Comparison of ENCODE assay signal across 14 cellular contexts in genomic region chr10:124493191-124493936, GRCh38. TPM values are rescaled to one million over a fixed set of nuclear protein-coding genes. Genes with fewer than 3 reads are reported as not detected.
DNase-seq lines count a peak whose midpoint lies in the region; ATAC-seq and TF ChIP-seq lines count a peak whose summit lies in the region.
"Had no signal": no experiment of that assay in that cellular context is flagged by ENCODE, and none has a peak within 500 bp of the region (broad histone marks: within the 10 kb centered on the region; RNA-seq: fewer than 3 reads in every experiment).

No MANE protein-coding gene starts in this region.

- H3K36me3 Mint-ChIP-seq in H9 (ENCODE audit: insufficient read depth in 1 of 3, low read depth in 3 of 3), result peaks cover 19 to 22% (median 21%) of the 10 kb centered on the region in 3 experiments; a peak in 6 of 7 replicates

- no peak overlapping the region for H3K56ac ChIP-seq in H9 (ENCODE audit: insufficient read length, low read depth, low read length)

- no peaks in the 10 kb centered on the region; the same call in 1 of the 2 replicates for H3K27me3 Mint-ChIP-seq in H9 (ENCODE audit: low read depth)
- H3K27me3 Mint-ChIP-seq: CD8-positive, alpha-beta memory T cell had no signal

- DNase-seq in H9 (no peak), NCI-H1092 (lab: John Stamatoyannopoulos, UW) (peak; percentile 24), OCI-M1 (lab: John Stamatoyannopoulos, UW) (peak; percentile 13), mucosa of descending colon (peak in 2 of 3 donors; percentile 21 to 26), GM13977 (ENCODE audit: low spot score) (no peak)
- DNase-seq: CD8-positive, alpha-beta memory T cell; NCI-H1694; nucleus accumbens; T1000; tibial artery had no signal

- H2BK12ac ChIP-seq in H9 (ENCODE audit: insufficient read length, low read depth, low read length), result no peak overlapping the region

- H3K9me3 ChIP-seq in H9 (ENCODE audit: control insufficient read depth, low read depth, low read length), result no peaks in the 10 kb centered on the region
- H3K9me3 ChIP-seq in mucosa of descending colon, result no peaks in the 10 kb centered on the region
- H3K9me3 ChIP-seq: tibial artery had no signal

- H2BK20ac ChIP-seq in H9 (ENCODE audit: low read depth, low read length, poor library complexity, severe bottlenecking), result no peak overlapping the region

- no peaks in the 10 kb centered on the region for H3K9me3 Mint-ChIP-seq in H9
- H3K9me3 Mint-ChIP-seq: CD8-positive, alpha-beta memory T cell had no signal

- H3K4me1 ChIP-seq in H9 (ENCODE audit: insufficient read depth, low read length) (no peaks in the 10 kb centered on the region), mucosa of descending colon (ENCODE audit: low read depth) (no peaks in the 10 kb centered on the region)
- H3K4me1 ChIP-seq: tibial artery had no signal

- no peak overlapping the region for H4K5ac ChIP-seq in H9 (ENCODE audit: insufficient read length, low read depth, low read length)

- H3K4ac ChIP-seq in H9 (ENCODE audit: low read depth, low read length), result no peak overlapping the region

- peaks cover 29 to 30% of the 10 kb centered on the region in 2 experiments for H3K4me1 Mint-ChIP-seq in H9

- no peaks in the 10 kb centered on the region for H3K36me3 ChIP-seq in mucosa of descending colon (ENCODE audit: low read depth)

- H3K14ac ChIP-seq in H9 (ENCODE audit: insufficient read depth, low read length), result no peak overlapping the region

- WGBS in H9 (ENCODE audit: extremely low coverage, insufficient read length, low lambda C conversion rate), result no CpG with 5 or more reads among the region's 23 CpGs

- no peaks in the 10 kb centered on the region for H3K23me2 ChIP-seq in H9 (ENCODE audit: insufficient read length, low read depth, low read length, poor library complexity, severe bottlenecking)

- no peak overlapping the region for H4K8ac ChIP-seq in H9 (replicated peaks; ENCODE audit: insufficient read length, low read depth, low read length)

- no peak overlapping the region for H2AK5ac ChIP-seq in H9 (ENCODE audit: insufficient read length, low read length)

- in situ Hi-C loops in GM13977 (cut with MboI; ENCODE audit: low pct_unique_long_range_greater_than_20kb, low sequenced_read_pairs, unreplicated experiment), result no loop called here

- H3T11ph ChIP-seq in H9 (ENCODE audit: low read length), result no peak overlapping the region

- no peak overlapping the region for H2BK15ac ChIP-seq in H9 (ENCODE audit: low read depth, low read length)

- TF ChIP-seq CTCF in H9 (conservative IDR thresholded peaks at IDR 0.05) (no peak), mucosa of descending colon (IDR thresholded peaks at IDR 0.05) (no peak), GM13977 (IDR thresholded peaks at IDR 0.05; ENCODE audit: extremely low read depth, insufficient read depth, missing control alignments) (no peak)

- H2AFZ ChIP-seq in H9 (ENCODE audit: low read length), result no peak overlapping the region

- no peak overlapping the region for H3K4me3 Mint-ChIP-seq in H9

- H3K4me3 ChIP-seq in mucosa of descending colon, result no peak overlapping the region
- H3K4me3 ChIP-seq: smooth muscle cell, tibial artery had no signal

- no peak overlapping the region for H2BK120ac ChIP-seq in H9 (ENCODE audit: low read depth, low read length, poor library complexity, severe bottlenecking)

- no peak for ATAC-seq in mucosa of descending colon
- no peak for ATAC-seq in esophagus mucosa
- no peak for ATAC-seq in HG03432 (IDR thresholded peaks at IDR 0.05; ENCODE audit: unreplicated experiment)
- ATAC-seq: left lobe of liver had no signal

- H3K9ac ChIP-seq in H9 (ENCODE audit: extremely low read depth, insufficient read length, low read length), result no peak overlapping the region

- no peaks in the 10 kb centered on the region for H3K79me1 ChIP-seq in H9 (ENCODE audit: insufficient read depth, low read depth, low read length, poor library complexity, severe bottlenecking)

- H3K27me3 ChIP-seq in H9 (ENCODE audit: insufficient read depth, low read length), result no peaks in the 10 kb centered on the region
- H3K27me3 ChIP-seq: tibial artery had no signal

- intact Hi-C loops in mucosa of descending colon (cut with DNase I, micrococcal nuclease), result no loop called here

- no peak overlapping the region for H3K4me2 ChIP-seq in H9 (ENCODE audit: insufficient read depth, insufficient read length, low read length)
- H3K4me2 ChIP-seq: smooth muscle cell had no signal

- no peak overlapping the region for H2BK5ac ChIP-seq in H9 (ENCODE audit: insufficient read length, low read length)

- no peaks in the 10 kb centered on the region for H4K20me1 ChIP-seq in H9 (ENCODE audit: control insufficient read depth, insufficient read depth, insufficient read length)

- H4K91ac ChIP-seq in H9 (ENCODE audit: insufficient read length, low read depth, low read length), result no peak overlapping the region

- H3K18ac ChIP-seq in H9 (ENCODE audit: insufficient read length, low read depth, low read length), result no peak overlapping the region

- H3K27ac Mint-ChIP-seq in H9, result peak overlapping the region in 2 of 3 experiments; percentile 24 to 60; a peak in 3 of 7 replicates

- H3K23ac ChIP-seq in H9 (ENCODE audit: insufficient read length, low read depth, low read length), result no peak overlapping the region

- no peak overlapping the region for H3K27ac ChIP-seq in H9 (ENCODE audit: insufficient read length, low read depth, low read length)
- H3K27ac ChIP-seq: tibial artery had no signal

- H3K79me2 ChIP-seq in H9 (ENCODE audit: insufficient read depth, low read length), result no peaks in the 10 kb centered on the region

RNA-seq across cellular contexts. Expression of gene LHPP, which starts 31.7 kb away (rescaled TPM):
- 25.1 and 29.6 TPM in 2 replicates for total RNA-seq in H9 (2021)
- total RNA-seq in mucosa of descending colon, result 10 to 100 TPM; 19.7 to 46.7 (median 26.5) TPM
- total RNA-seq in esophagus mucosa, result 23.2 TPM

RNA-seq across cellular contexts. Expression of gene NKX1-2, which starts 43.5 kb away (rescaled TPM):
- total RNA-seq in H9 (2021), result 14.9 and 15.3 TPM in 2 replicates
- not detected for total RNA-seq in mucosa of descending colon
- total RNA-seq in esophagus mucosa, result 0.16 TPM
- total RNA-seq: CD8-positive, alpha-beta memory T cell; smooth muscle cell had no signal

Comparison
In these comparisons a context has a peak if more than half of its experiments do, and no peak if none do; other contexts are left out.
1. DNase-seq: peak in NCI-H1092 (single experiment), OCI-M1 (single experiment) and mucosa of descending colon (2 of 3); none in H9 (single experiment) and GM13977 (single experiment).
2. RNA of gene NKX1-2, which starts 43.5 kb away (total RNA-seq): 14.9 to 15.3 TPM in H9; 0.16 TPM in esophagus mucosa (single experiment) and not detected in mucosa of descending colon; every median in the first group is over 10 times any median in the second.